In the genomic region with DNA sequence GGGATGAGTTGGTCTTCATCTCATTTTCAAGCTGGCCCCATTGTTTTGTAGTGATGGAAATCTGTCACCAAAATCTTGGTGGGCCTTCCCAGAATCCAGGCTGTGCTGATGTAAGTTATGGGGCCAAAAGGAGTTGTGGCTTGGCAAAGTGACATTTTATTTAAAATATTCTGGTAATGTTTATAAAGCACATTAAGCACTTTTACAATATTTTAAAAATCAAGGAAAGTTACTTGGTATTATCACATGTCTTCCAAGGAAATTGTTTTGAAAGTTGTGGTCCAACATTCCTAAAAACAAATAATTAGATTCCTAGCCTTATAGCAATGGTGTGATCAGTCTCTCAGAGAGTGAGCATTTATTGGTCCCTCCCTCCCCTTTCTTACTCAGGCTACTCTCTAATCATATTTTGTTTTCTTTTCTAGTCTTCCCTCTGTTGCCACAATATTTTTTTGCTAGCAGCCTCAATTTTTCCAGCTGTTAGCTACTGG, we compare ENCODE assay signal across 19 cellular contexts.
DNase-seq lines count a peak whose midpoint lies in the region; ATAC-seq and TF ChIP-seq lines count a peak whose summit lies in the region.
"Had no signal": no experiment of that assay in that cellular context is flagged by ENCODE, and none has a peak within 500 bp of the region (broad histone marks: within the 10 kb centered on the region; RNA-seq: fewer than 3 reads in every experiment).

No MANE protein-coding gene starts in this region.

- H3K36me3 ChIP-seq in mesendoderm (ENCODE audit: control insufficient read depth, insufficient read depth, low read length) (no peaks in the 10 kb centered on the region), heart right ventricle (no peaks in the 10 kb centered on the region)

- H4K5ac ChIP-seq in mesendoderm (ENCODE audit: low read length), result no peak overlapping the region

- H3K4ac ChIP-seq in mesendoderm (ENCODE audit: low read depth, low read length), result no peak overlapping the region

- no peak for TF ChIP-seq CTCF in heart right ventricle (IDR thresholded peaks at IDR 0.05)

- H2BK5ac ChIP-seq in mesendoderm (ENCODE audit: low read length), result no peak overlapping the region

- no peaks in the 10 kb centered on the region for H3K9me3 ChIP-seq in heart right ventricle
- H3K9me3 ChIP-seq: SK-N-SH had no signal

- H3K27ac ChIP-seq in mesendoderm (ENCODE audit: low read depth, low read length) (no peak overlapping the region), heart right ventricle (no peak overlapping the region)
- H3K27ac ChIP-seq: 22Rv1, C4-2B had no signal

- no peak overlapping the region for H2BK15ac ChIP-seq in mesendoderm (replicated peaks; ENCODE audit: low read depth)

- H3K9ac ChIP-seq in mesendoderm (ENCODE audit: low read length), result no peak overlapping the region
- H3K9ac ChIP-seq: SK-N-SH had no signal

- H3K4me2 ChIP-seq in mesendoderm (ENCODE audit: low read length), result no peak overlapping the region
- H3K4me2 ChIP-seq: SK-N-SH had no signal

- DNase-seq in AG08395 (ENCODE audit: low spot score), result peak; percentile 50
- DNase-seq in HS-27A (ENCODE audit: low read depth), result peak; percentile 12
- DNase-seq in dedifferentiated amniotic fluid mesenchymal stem cell (ENCODE audit: extremely low spot score), result peak; percentile 55
- DNase-seq in mesendoderm, result no peak
- DNase-seq in NCI-H69 (lab: John Stamatoyannopoulos, UW), result no peak
- no peak for DNase-seq in cardiac septum (ENCODE audit: low spot score)
- no peak for DNase-seq in retina
- DNase-seq in heart right ventricle, result no peak
- DNase-seq: KBM-7, MM.1S, NCI-H1105, NCI-H1694 treated with DMSO at 0.1 percent for 48 hours, NCI-H446, NCI-H774, SK-N-SH had no signal

- no peak overlapping the region for H3K18ac ChIP-seq in mesendoderm (ENCODE audit: low read length)

- H3K79me2 ChIP-seq in mesendoderm (ENCODE audit: control insufficient read depth, insufficient read depth, low read length), result no peaks in the 10 kb centered on the region

- H2BK120ac ChIP-seq in mesendoderm (ENCODE audit: low read depth, low read length), result peak overlapping the region; percentile 28

- no peak for ATAC-seq in heart right ventricle
- ATAC-seq: GM12878, HCT116 had no signal

- no peak overlapping the region for H3K4me3 ChIP-seq in mesendoderm (ENCODE audit: low read length)
- no peak overlapping the region for H3K4me3 ChIP-seq in heart right ventricle
- H3K4me3 ChIP-seq: GM12878 had no signal

- H3K23ac ChIP-seq in mesendoderm (ENCODE audit: low read length), result no peak overlapping the region

- no peak overlapping the region for H3K56ac ChIP-seq in mesendoderm (ENCODE audit: low read length)

- no peak overlapping the region for H2AK5ac ChIP-seq in mesendoderm (ENCODE audit: low read length)

- H3K27me3 ChIP-seq in mesendoderm (ENCODE audit: insufficient read depth, low read length, poor library complexity) (no peaks in the 10 kb centered on the region), heart right ventricle (no peaks in the 10 kb centered on the region)

- intact Hi-C loops in cardiac septum (cut with DNase I), result no loop called here
- intact Hi-C loops in heart right ventricle (cut with DNase I), result no loop called here

- H4K8ac ChIP-seq in mesendoderm (ENCODE audit: low read depth, low read length), result no peak overlapping the region

- H3K4me1 ChIP-seq in mesendoderm (ENCODE audit: control insufficient read depth, low read depth, low read length), result no peaks in the 10 kb centered on the region
- peaks cover 0 to 11% (median 3%) of the 10 kb centered on the region in 9 donors for H3K4me1 ChIP-seq in heart right ventricle

- no peaks in the 10 kb centered on the region for H3K79me1 ChIP-seq in mesendoderm (ENCODE audit: low read length)

Comparison
In these comparisons a context has a peak if more than half of its experiments do, and no peak if none do; other contexts are left out.
1. DNase-seq: peak in AG08395 (single experiment), HS-27A (single experiment) and dedifferentiated amniotic fluid mesenchymal stem cell (single experiment); none in mesendoderm (single experiment), NCI-H69 (single experiment), cardiac septum (single experiment), retina (single experiment) and heart right ventricle (0 of 2).